Comparison of ENCODE assay signal across 8 cellular contexts in the genomic region with DNA sequence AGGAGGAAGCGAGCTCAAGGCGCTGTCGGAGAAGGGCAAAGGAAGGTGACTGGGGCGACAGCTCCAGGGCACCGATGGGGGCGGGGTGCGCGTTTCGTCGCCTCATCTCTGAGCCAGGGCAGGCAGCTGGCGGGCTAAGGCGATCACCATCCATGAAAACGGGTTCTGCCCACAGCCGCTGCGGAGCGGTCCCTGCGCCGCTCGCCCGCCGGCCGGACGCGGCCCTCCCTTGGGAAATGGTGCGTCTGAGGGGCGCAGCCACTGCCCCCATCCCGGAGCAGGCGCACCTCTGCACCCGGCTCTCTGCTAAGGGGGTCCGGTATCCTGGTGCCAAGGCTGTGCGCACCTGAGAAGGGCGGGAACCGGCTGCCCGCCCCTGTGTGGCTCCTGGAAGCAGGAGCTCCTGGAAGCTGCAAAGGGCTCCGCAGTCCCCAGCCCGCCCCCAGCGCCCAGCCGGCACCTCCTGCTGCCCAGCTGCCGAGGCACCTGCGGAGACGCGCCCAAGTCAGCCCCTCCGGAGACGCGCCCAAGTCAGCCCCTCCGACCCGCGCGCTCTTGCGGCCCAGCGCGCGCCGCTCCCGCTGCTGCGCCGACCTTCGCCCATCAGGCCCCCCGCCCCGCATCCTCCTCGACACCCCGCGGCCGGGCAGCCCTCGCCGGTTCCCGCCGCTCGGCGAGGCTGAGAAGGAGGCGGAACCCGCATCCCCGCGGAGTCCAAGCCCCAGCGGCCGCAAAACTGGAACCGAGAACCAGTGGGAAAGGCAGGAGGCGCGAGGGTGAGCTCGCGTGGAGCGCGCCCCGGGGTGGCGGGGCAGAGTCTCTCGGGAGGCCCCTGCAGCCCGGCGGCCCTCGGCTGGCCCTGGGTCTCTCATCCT. TPM values are rescaled to one million over a fixed set of nuclear protein-coding genes. Genes with fewer than 3 reads are reported as not detected.
DNase-seq lines count a peak whose midpoint lies in the region; ATAC-seq lines count a peak whose summit lies in the region.

No MANE protein-coding gene starts in this region.

- no peak overlapping the region for H3K27ac Mint-ChIP-seq in activated T-cell treated with anti-CD3 and anti-CD28 coated beads, Interleukin-2, amount 50 U/mL, for 72 hours

- H3K4me1 ChIP-seq in subcutaneous abdominal adipose tissue (ENCODE audit: control insufficient read depth in 5 of 5, insufficient read depth in 5 of 5, low read length in 5 of 5) = peaks cover 0 to 19% (median 18%) of the 10 kb centered on the region in 5 donors

- H3K36me3 ChIP-seq in subcutaneous abdominal adipose tissue (ENCODE audit: control insufficient read depth in 5 of 5, insufficient read depth in 5 of 5, low read length in 5 of 5) = no peaks in the 10 kb centered on the region

- H3K9me3 ChIP-seq in subcutaneous abdominal adipose tissue (ENCODE audit: control insufficient read depth in 5 of 5, low read length in 5 of 5) = peaks cover 0 to 5% (median 3%) of the 10 kb centered on the region in 5 donors

- no peak overlapping the region for H3K9ac ChIP-seq in subcutaneous abdominal adipose tissue (ENCODE audit: low read length in 5 of 5)

- no peaks in the 10 kb centered on the region for H3K4me1 Mint-ChIP-seq in activated T-cell treated with anti-CD3 and anti-CD28 coated beads, Interleukin-2, amount 50 U/mL, for 72 hours (ENCODE audit: low read depth)

- peaks cover 34 to 51% (median 38%) of the 10 kb centered on the region in 5 donors for H3K27me3 ChIP-seq in subcutaneous abdominal adipose tissue (ENCODE audit: control insufficient read depth in 5 of 5, insufficient read depth in 4 of 5, low read length in 5 of 5)

- H3K4me3 ChIP-seq in subcutaneous abdominal adipose tissue (ENCODE audit: low read depth in 1 of 5, low read length in 5 of 5) = peak overlapping the region in 3 of 5 donors; percentile 39 to 70 (median 59)

- ATAC-seq in activated T-cell treated with anti-CD3 and anti-CD28 coated beads, Interleukin-2, amount 50 U/mL, for 72 hours (replicated peaks in 1 of 2) = peak; percentile 6 to 36
- no peak for ATAC-seq in GM18517 (IDR thresholded peaks at IDR 0.05; ENCODE audit: unreplicated experiment)

- peaks cover 0 to 1% of the 10 kb centered on the region in 2 donors for H3K36me3 Mint-ChIP-seq in activated T-cell treated with anti-CD3 and anti-CD28 coated beads, Interleukin-2, amount 50 U/mL, for 72 hours (ENCODE audit: insufficient read depth in 2 of 2)

- H3K9me3 Mint-ChIP-seq in activated T-cell treated with anti-CD3 and anti-CD28 coated beads, Interleukin-2, amount 50 U/mL, for 72 hours = no peaks in the 10 kb centered on the region

- peak; percentile 29 to 30 for DNase-seq in activated T-cell treated with anti-CD3 and anti-CD28 coated beads, Interleukin-2, amount 50 U/mL, for 48 hours
- no peak for DNase-seq in activated T-cell treated with anti-CD3 and anti-CD28 coated beads, Interleukin-2, amount 50 U/mL, for 1 hour
- no peak for DNase-seq in activated T-cell treated with anti-CD3 and anti-CD28 coated beads, Interleukin-2, amount 50 U/mL, for 72 hours
- DNase-seq in iPS-NIHi11 (ENCODE audit: low spot score) = peak; percentile 53
- no peak for DNase-seq in kidney glomerular epithelial cell (lab: John Stamatoyannopoulos, UW)
- no peak for DNase-seq in NCI-H2227 treated with DMSO at 0.1 percent for 48 hours (lab: John Stamatoyannopoulos, UW)

- H3K4me3 Mint-ChIP-seq in activated T-cell treated with anti-CD3 and anti-CD28 coated beads, Interleukin-2, amount 50 U/mL, for 72 hours = peak overlapping the region; percentile 62 to 84

- H3K27ac ChIP-seq in subcutaneous abdominal adipose tissue (ENCODE audit: low read depth, low read length) = no peak overlapping the region

- H3K27me3 Mint-ChIP-seq in activated T-cell treated with anti-CD3 and anti-CD28 coated beads, Interleukin-2, amount 50 U/mL, for 72 hours (ENCODE audit: low read depth) = peaks cover 77% of the 10 kb centered on the region

RNA-seq across cellular contexts. Expression of a gene that starts 0.8 kb away (rescaled TPM):
- not detected for total RNA-seq in activated T-cell treated with anti-CD3 and anti-CD28 coated beads, Interleukin-2, amount 50 U/mL, for 72 hours

Comparison
In these comparisons a context has a peak if more than half of its experiments do, and no peak if none do; other contexts are left out.
1. DNase-seq: peak in activated T-cell treated with anti-CD3 and anti-CD28 coated beads, Interleukin-2, amount 50 U/mL, for 48 hours (2 of 2) and iPS-NIHi11 (single experiment); none in activated T-cell treated with anti-CD3 and anti-CD28 coated beads, Interleukin-2, amount 50 U/mL, for 1 hour (single experiment), activated T-cell treated with anti-CD3 and anti-CD28 coated beads, Interleukin-2, amount 50 U/mL, for 72 hours (0 of 2), kidney glomerular epithelial cell (single experiment) and NCI-H2227 treated with DMSO at 0.1 percent for 48 hours (single experiment).